Comparison of ENCODE assay signal across 8 cellular contexts in genomic region chr3:4888913-4889846, GRCh38.
DNase-seq lines count a peak whose midpoint lies in the region; ATAC-seq and TF ChIP-seq lines count a peak whose summit lies in the region.

No MANE protein-coding gene starts in this region.

- no peaks in the 10 kb centered on the region for H3K36me3 Mint-ChIP-seq in CD4-positive, alpha-beta T cell (ENCODE audit: low read depth)

- no peaks in the 10 kb centered on the region for H3K27me3 Mint-ChIP-seq in CD4-positive, alpha-beta T cell

- H3K27me3 ChIP-seq in CD4-positive, alpha-beta T cell (ENCODE audit: control insufficient read depth, insufficient read depth, low read length) = no peaks in the 10 kb centered on the region

- peaks cover 16% of the 10 kb centered on the region for H3K4me1 Mint-ChIP-seq in CD4-positive, alpha-beta T cell (ENCODE audit: low read depth)

- H3K9me3 ChIP-seq in CD4-positive, alpha-beta T cell (ENCODE audit: control insufficient read depth, low read length) = no peaks in the 10 kb centered on the region

- POLR2A ChIA-PET in CD4-positive, alpha-beta T cell (lab: Charles Lee) = interaction anchor here (1.0 kb wide), 1 partner anchor 67 kb away, joined by 3 read pairs; no protein-coding TSS in a partner anchor
- POLR2A ChIA-PET in RWPE1 (lab: Yijun Ruan, JAX; ENCODE audit: low non-redundant PET) = no interaction called here

- no peaks in the 10 kb centered on the region for H3K9me3 Mint-ChIP-seq in CD4-positive, alpha-beta T cell

- peak overlapping the region; percentile 39 for H3K27ac Mint-ChIP-seq in CD4-positive, alpha-beta T cell

- H3K4me3 Mint-ChIP-seq in CD4-positive, alpha-beta T cell = no peak overlapping the region

- CTCF ChIA-PET in CD4-positive, alpha-beta T cell (lab: Charles Lee) = no interaction called here
- CTCF ChIA-PET in RWPE1 (lab: Yijun Ruan, JAX) = no interaction called here

- DNase-seq in CD4-positive, alpha-beta T cell = peak in 1 of 10 experiments; percentile 13
- DNase-seq in amniotic epithelial cell (ENCODE audit: low read depth) (peak; percentile 41), NCI-H2107 treated with DMSO at 0.1 percent for 48 hours (lab: John Stamatoyannopoulos, UW; ENCODE audit: unreplicated experiment) (no peak), RWPE1 (ENCODE audit: low spot score) (no peak), globus pallidus (ENCODE audit: low spot score) (no peak)
- no peak for DNase-seq in effector CD8-positive, alpha-beta T cell (lab: John Stamatoyannopoulos, UW)

- no peak for TF ChIP-seq CTCF in CD4-positive, alpha-beta T cell (IDR thresholded peaks at IDR 0.05)
- no peak for TF ChIP-seq CTCF in RWPE1 (conservative IDR thresholded peaks at IDR 0.05; ENCODE audit: low read depth)

- peak; percentile 66 for ATAC-seq in CD4-positive, alpha-beta T cell (ENCODE audit: poor library complexity)
- ATAC-seq in GM19452 (IDR thresholded peaks at IDR 0.05; ENCODE audit: unreplicated experiment) (peak; percentile 93), HG03460 (IDR thresholded peaks at IDR 0.05; ENCODE audit: unreplicated experiment) (peak; percentile 79)

- intact Hi-C loops in CD4-positive, alpha-beta T cell (cut with DNase I, micrococcal nuclease) = loop anchor here (1.0 to 10.0 kb wide), 4 partner anchors 37 to 177 kb away; no protein-coding TSS in a partner anchor

- H3K27ac ChIP-seq in CD4-positive, alpha-beta T cell (ENCODE audit: low read depth, low read length) = no peak overlapping the region
- H3K27ac ChIP-seq in RWPE1 = no peak overlapping the region
